ENCODE assay signal across 11 cellular contexts in genomic region chr1:66181999-66182398, GRCh38.
"Had no signal": no experiment of that assay in that cellular context is flagged by ENCODE, and none has a peak within 500 bp of the region (broad histone marks: within the 10 kb centered on the region; RNA-seq: fewer than 3 reads in every experiment).

No MANE protein-coding gene starts in this region.

- DNase-seq: glutamatergic neuron, immature natural killer cell, lower lobe of right lung had no signal

- H3K27ac Mint-ChIP-seq: immature natural killer cell; stimulated activated effector memory CD8-positive, alpha-beta T cell treated with anti-CD3 and anti-CD28 coated beads, Interleukin-12 subunit alpha, Interleukin-12 subunit beta, amount 100 ng/mL, for 72 hours; WTC11 had no signal

- H3K27me3 ChIP-seq: brain microvascular endothelial cell, esophagus muscularis mucosa, right atrium auricular region, transverse colon had no signal

- H3K27ac ChIP-seq: brain microvascular endothelial cell, lower lobe of right lung, right atrium auricular region had no signal

- H3K4me2 ChIP-seq: smooth muscle cell had no signal

- H3K4me1 Mint-ChIP-seq: immature natural killer cell had no signal

- H3K4me3 ChIP-seq: esophagus muscularis mucosa, lower lobe of right lung, right atrium auricular region, smooth muscle cell, transverse colon had no signal

- H3K4me1 ChIP-seq: lower lobe of right lung, right atrium auricular region had no signal

- ATAC-seq: lower lobe of right lung, WTC11 had no signal

- H3K9me3 ChIP-seq: esophagus muscularis mucosa, lower lobe of right lung, right atrium auricular region, transverse colon had no signal

- H3K36me3 ChIP-seq: brain microvascular endothelial cell, esophagus muscularis mucosa, lower lobe of right lung, right atrium auricular region, transverse colon had no signal

- H3K36me3 Mint-ChIP-seq: immature natural killer cell; stimulated activated effector memory CD8-positive, alpha-beta T cell treated with anti-CD3 and anti-CD28 coated beads, Interleukin-12 subunit alpha, Interleukin-12 subunit beta, amount 100 ng/mL, for 72 hours; WTC11 had no signal

- H3K4me3 Mint-ChIP-seq: immature natural killer cell; mesothelial cell of epicardium; stimulated activated effector memory CD8-positive, alpha-beta T cell treated with anti-CD3 and anti-CD28 coated beads, Interleukin-12 subunit alpha, Interleukin-12 subunit beta, amount 100 ng/mL, for 72 hours; WTC11 had no signal

- H3K9me3 Mint-ChIP-seq: immature natural killer cell; stimulated activated effector memory CD8-positive, alpha-beta T cell treated with anti-CD3 and anti-CD28 coated beads, Interleukin-12 subunit alpha, Interleukin-12 subunit beta, amount 100 ng/mL, for 72 hours; WTC11 had no signal
